1 cellular context compared by ENCODE assay signal in genomic region chr1:115975569-115976061, GRCh38.
TF ChIP-seq lines count a peak whose summit lies in the region.

No MANE protein-coding gene starts in this region.

TF ChIP-seq in GM12878, 131 proteins besides CTCF, POLR2A, EP300 and RAD21 (continued from another document):
- TF ChIP-seq CEBPZ (IDR thresholded peaks at IDR 0.05; ENCODE audit: low read depth, low read length) (no peak), GATAD2B (conservative IDR thresholded peaks at IDR 0.05; ENCODE audit: low read depth) (no peak), SMC3 (IDR thresholded peaks at IDR 0.05; ENCODE audit: borderline replicate concordance, low read length) (no peak), IRF5 (IDR thresholded peaks at IDR 0.05; ENCODE audit: borderline replicate concordance) (no peak), ZNF687 (IDR thresholded peaks at IDR 0.05) (no peak), MLLT1 (IDR thresholded peaks at IDR 0.05) (no peak), SUPT20H (IDR thresholded peaks at IDR 0.05; ENCODE audit: borderline replicate concordance, control insufficient read depth, low read depth, low read length) (no peak), BACH1 (IDR thresholded peaks at IDR 0.05; ENCODE audit: borderline replicate concordance) (no peak), CUX1 (IDR thresholded peaks at IDR 0.05; ENCODE audit: insufficient replicate concordance, low read depth, low read length) (no peak), E4F1 (IDR thresholded peaks at IDR 0.05; ENCODE audit: borderline replicate concordance, partially characterized antibody) (no peak)
